1 cellular context compared by ENCODE assay signal in genomic region chr16:81446318-81447275, GRCh38.
A peak's percentile ranks its signal among the peaks of the same experiment; 100 is the strongest.
TF ChIP-seq lines count a peak whose summit lies in the region.

No MANE protein-coding gene starts in this region.

TF ChIP-seq in HepG2, 621 proteins besides CTCF, POLR2A, EP300 and RAD21 (continued from another document and continues in another):
- no peak; the same call in 1 of the 2 replicates for TF ChIP-seq PAX8 (CRISPR knock-in tag; IDR thresholded peaks at IDR 0.05; ENCODE audit: borderline replicate concordance)
- TF ChIP-seq NR2F2 (IDR thresholded peaks at IDR 0.05; ENCODE audit: borderline replicate concordance, low read depth), result no peak
- TF ChIP-seq SOX5 (CRISPR knock-in tag; IDR thresholded peaks at IDR 0.05; ENCODE audit: borderline replicate concordance), result no peak
- TF ChIP-seq AKNA (CRISPR knock-in tag; IDR thresholded peaks at IDR 0.05; ENCODE audit: borderline replicate concordance), result no peak
- TF ChIP-seq SRY (CRISPR knock-in tag; IDR thresholded peaks at IDR 0.05), result no peak
- TF ChIP-seq RELA (CRISPR knock-in tag; IDR thresholded peaks at IDR 0.05), result no peak
- TF ChIP-seq SP5 (CRISPR knock-in tag; IDR thresholded peaks at IDR 0.05; ENCODE audit: borderline replicate concordance, low read depth), result no peak
- TF ChIP-seq REPIN1 (CRISPR knock-in tag; IDR thresholded peaks at IDR 0.05; ENCODE audit: borderline replicate concordance, low read depth), result 0 out of 2 replicates have a peak, but pooled peaks have one; percentile 33
- TF ChIP-seq, protein P1, sequence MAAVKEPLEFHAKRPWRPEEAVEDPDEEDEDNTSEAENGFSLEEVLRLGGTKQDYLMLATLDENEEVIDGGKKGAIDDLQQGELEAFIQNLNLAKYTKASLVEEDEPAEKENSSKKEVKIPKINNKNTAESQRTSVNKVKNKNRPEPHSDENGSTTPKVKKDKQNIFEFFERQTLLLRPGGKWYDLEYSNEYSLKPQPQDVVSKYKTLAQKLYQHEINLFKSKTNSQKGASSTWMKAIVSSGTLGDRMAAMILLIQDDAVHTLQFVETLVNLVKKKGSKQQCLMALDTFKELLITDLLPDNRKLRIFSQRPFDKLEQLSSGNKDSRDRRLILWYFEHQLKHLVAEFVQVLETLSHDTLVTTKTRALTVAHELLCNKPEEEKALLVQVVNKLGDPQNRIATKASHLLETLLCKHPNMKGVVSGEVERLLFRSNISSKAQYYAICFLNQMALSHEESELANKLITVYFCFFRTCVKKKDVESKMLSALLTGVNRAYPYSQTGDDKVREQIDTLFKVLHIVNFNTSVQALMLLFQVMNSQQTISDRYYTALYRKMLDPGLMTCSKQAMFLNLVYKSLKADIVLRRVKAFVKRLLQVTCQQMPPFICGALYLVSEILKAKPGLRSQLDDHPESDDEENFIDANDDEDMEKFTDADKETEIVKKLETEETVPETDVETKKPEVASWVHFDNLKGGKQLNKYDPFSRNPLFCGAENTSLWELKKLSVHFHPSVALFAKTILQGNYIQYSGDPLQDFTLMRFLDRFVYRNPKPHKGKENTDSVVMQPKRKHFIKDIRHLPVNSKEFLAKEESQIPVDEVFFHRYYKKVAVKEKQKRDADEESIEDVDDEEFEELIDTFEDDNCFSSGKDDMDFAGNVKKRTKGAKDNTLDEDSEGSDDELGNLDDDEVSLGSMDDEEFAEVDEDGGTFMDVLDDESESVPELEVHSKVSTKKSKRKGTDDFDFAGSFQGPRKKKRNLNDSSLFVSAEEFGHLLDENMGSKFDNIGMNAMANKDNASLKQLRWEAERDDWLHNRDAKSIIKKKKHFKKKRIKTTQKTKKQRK (IDR thresholded peaks at IDR 0.05; ENCODE audit: low read length), result no peak
- no peak for TF ChIP-seq REL (CRISPR knock-in tag; conservative IDR thresholded peaks at IDR 0.05)
- no peak for TF ChIP-seq ATF1 (CRISPR knock-in tag; IDR thresholded peaks at IDR 0.05)
- no peak for TF ChIP-seq ZNF670 (CRISPR knock-in tag; IDR thresholded peaks at IDR 0.05; ENCODE audit: borderline replicate concordance)
- no peak for TF ChIP-seq ZNF597 (CRISPR knock-in tag; IDR thresholded peaks at IDR 0.05)
- no peak for TF ChIP-seq SKIL (CRISPR knock-in tag; IDR thresholded peaks at IDR 0.05; ENCODE audit: borderline replicate concordance)
- no peak for TF ChIP-seq IRX3 (CRISPR knock-in tag; IDR thresholded peaks at IDR 0.05; ENCODE audit: borderline replicate concordance, low read depth)
- no peak for TF ChIP-seq DPF2 (CRISPR knock-in tag; IDR thresholded peaks at IDR 0.05; ENCODE audit: borderline replicate concordance, low read depth)
- TF ChIP-seq CENPT (CRISPR knock-in tag; IDR thresholded peaks at IDR 0.05; ENCODE audit: low read depth), result no peak
- TF ChIP-seq ELF4 (CRISPR knock-in tag; IDR thresholded peaks at IDR 0.05; ENCODE audit: borderline replicate concordance), result no peak
- peak; percentile 68 for TF ChIP-seq FOSL2 (CRISPR knock-in tag; IDR thresholded peaks at IDR 0.05)
- TF ChIP-seq MAFF (IDR thresholded peaks at IDR 0.05; ENCODE audit: low read depth, low read length), result no peak
- no peak for TF ChIP-seq NFYB (CRISPR knock-in tag; IDR thresholded peaks at IDR 0.05)
- TF ChIP-seq KDM6A (CRISPR knock-in tag; IDR thresholded peaks at IDR 0.05; ENCODE audit: low read depth), result no peak
- 0 out of 2 replicates have a peak, but pooled peaks have one; percentile 1 for TF ChIP-seq CREB1 (IDR thresholded peaks at IDR 0.05)
- no peak for TF ChIP-seq CREB1 (CRISPR knock-in tag; IDR thresholded peaks at IDR 0.05)
- no peak for TF ChIP-seq ZHX2 (IDR thresholded peaks at IDR 0.05; ENCODE audit: low read depth)
- TF ChIP-seq ZHX2 (CRISPR knock-in tag; IDR thresholded peaks at IDR 0.05; ENCODE audit: borderline replicate concordance), result no peak
- no peak for TF ChIP-seq THYN1 (CRISPR knock-in tag; IDR thresholded peaks at IDR 0.05; ENCODE audit: borderline replicate concordance, low read depth)
- no peak for TF ChIP-seq ZNF101 (CRISPR knock-in tag; IDR thresholded peaks at IDR 0.05; ENCODE audit: borderline replicate concordance, low read depth)
- no peak for TF ChIP-seq CHD2 (IDR thresholded peaks at IDR 0.05; ENCODE audit: low read depth, low read length)
- TF ChIP-seq FOXK2 (IDR thresholded peaks at IDR 0.05), result no peak
- TF ChIP-seq, protein P2, sequence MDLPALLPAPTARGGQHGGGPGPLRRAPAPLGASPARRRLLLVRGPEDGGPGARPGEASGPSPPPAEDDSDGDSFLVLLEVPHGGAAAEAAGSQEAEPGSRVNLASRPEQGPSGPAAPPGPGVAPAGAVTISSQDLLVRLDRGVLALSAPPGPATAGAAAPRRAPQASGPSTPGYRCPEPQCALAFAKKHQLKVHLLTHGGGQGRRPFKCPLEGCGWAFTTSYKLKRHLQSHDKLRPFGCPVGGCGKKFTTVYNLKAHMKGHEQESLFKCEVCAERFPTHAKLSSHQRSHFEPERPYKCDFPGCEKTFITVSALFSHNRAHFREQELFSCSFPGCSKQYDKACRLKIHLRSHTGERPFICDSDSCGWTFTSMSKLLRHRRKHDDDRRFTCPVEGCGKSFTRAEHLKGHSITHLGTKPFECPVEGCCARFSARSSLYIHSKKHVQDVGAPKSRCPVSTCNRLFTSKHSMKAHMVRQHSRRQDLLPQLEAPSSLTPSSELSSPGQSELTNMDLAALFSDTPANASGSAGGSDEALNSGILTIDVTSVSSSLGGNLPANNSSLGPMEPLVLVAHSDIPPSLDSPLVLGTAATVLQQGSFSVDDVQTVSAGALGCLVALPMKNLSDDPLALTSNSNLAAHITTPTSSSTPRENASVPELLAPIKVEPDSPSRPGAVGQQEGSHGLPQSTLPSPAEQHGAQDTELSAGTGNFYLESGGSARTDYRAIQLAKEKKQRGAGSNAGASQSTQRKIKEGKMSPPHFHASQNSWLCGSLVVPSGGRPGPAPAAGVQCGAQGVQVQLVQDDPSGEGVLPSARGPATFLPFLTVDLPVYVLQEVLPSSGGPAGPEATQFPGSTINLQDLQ (CRISPR knock-in tag; IDR thresholded peaks at IDR 0.05), result no peak
- TF ChIP-seq ZNF446 (CRISPR knock-in tag; IDR thresholded peaks at IDR 0.05), result no peak
- TF ChIP-seq ZNF607 (CRISPR knock-in tag; IDR thresholded peaks at IDR 0.05; ENCODE audit: borderline replicate concordance), result no peak
- TF ChIP-seq RNF2 (conservative IDR thresholded peaks at IDR 0.05; ENCODE audit: low read depth), result no peak
- TF ChIP-seq SKI (IDR thresholded peaks at IDR 0.05; ENCODE audit: partially characterized antibody), result no peak
- TF ChIP-seq TMF1 (CRISPR knock-in tag; IDR thresholded peaks at IDR 0.05; ENCODE audit: low read depth), result no peak
- TF ChIP-seq ZNF512 (CRISPR knock-in tag; IDR thresholded peaks at IDR 0.05), result no peak
- no peak for TF ChIP-seq AHR (CRISPR knock-in tag; IDR thresholded peaks at IDR 0.05)
